ENCODE assay signal across 12 cellular contexts in the genomic region with DNA sequence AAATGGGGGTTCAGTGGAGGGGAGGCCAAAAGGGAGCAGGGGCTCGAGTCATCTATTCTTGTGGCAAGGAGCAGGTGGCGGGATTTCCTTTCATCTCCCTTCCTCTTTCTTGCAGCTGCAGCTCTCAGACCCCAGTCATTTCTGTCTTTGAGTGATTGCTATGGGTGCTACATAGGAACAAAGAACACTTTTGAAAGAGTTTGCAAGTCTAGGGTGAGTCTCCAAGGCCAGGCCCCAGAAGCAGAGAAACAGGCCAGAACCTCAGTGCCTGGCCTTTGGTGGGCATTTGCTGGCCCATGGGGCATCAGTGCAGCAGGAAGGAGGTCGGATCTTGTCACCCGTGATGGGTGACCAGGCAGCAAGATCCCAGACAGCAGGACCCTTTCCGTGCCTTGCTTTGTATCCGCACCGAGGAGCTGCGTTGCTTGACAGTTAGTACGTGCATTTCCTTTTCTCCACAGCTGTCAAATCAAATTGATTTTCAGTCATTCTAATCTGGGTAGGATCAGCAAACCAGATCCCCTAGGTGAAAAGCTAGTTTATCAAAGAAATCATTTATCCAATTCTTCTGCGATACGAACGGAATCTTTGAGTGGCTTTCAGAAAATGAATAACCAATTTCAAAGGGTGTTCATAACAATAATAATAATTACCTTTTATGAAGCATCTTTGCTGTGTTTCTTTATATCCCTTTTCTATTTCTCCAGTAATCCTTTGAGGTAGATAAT.
DNase-seq lines count a peak whose midpoint lies in the region; ATAC-seq and TF ChIP-seq lines count a peak whose summit lies in the region.
"Had no signal": no experiment of that assay in that cellular context is flagged by ENCODE, and none has a peak within 500 bp of the region (broad histone marks: within the 10 kb centered on the region; RNA-seq: fewer than 3 reads in every experiment).

No MANE protein-coding gene starts in this region.

- H2BK120ac ChIP-seq in neuronal stem cell (ENCODE audit: low read depth, low read length): no peak overlapping the region

- H3K27me3 ChIP-seq in neuronal stem cell (ENCODE audit: control insufficient read depth in 3 of 3, insufficient read depth in 3 of 3, low read depth in 1 of 3, low read length in 3 of 3) (no peaks in the 10 kb centered on the region), brain microvascular endothelial cell (replicated peaks) (no peaks in the 10 kb centered on the region)

- no peak overlapping the region for H2BK15ac ChIP-seq in neuronal stem cell (ENCODE audit: low read length)

- H2BK12ac ChIP-seq in neuronal stem cell (ENCODE audit: low read length): no peak overlapping the region

- no peaks in the 10 kb centered on the region for H3K79me1 ChIP-seq in neuronal stem cell (ENCODE audit: low read depth, low read length)

- no peaks in the 10 kb centered on the region for H3K4me1 ChIP-seq in neuronal stem cell (ENCODE audit: control insufficient read depth in 2 of 2, insufficient read depth in 1 of 2, low read depth in 1 of 2, low read length in 2 of 2)

- in situ Hi-C loops in brain microvascular endothelial cell (cut with HindIII; ENCODE audit: low pct_ligation_motif_present, low sequenced_read_pairs): no loop called here

- H3K9me3 ChIP-seq in neuronal stem cell (replicated peaks in 1 of 2; ENCODE audit: control insufficient read depth in 2 of 2, insufficient read depth in 1 of 2, low read depth in 1 of 2, low read length in 2 of 2): no peaks in the 10 kb centered on the region

- DNase-seq in activated T-cell treated with anti-CD3 and anti-CD28 coated beads, Interleukin-2, amount 50 U/mL, for 24 hours: no peak
- DNase-seq in activated T-cell treated with anti-CD3 and anti-CD28 coated beads for 4 hours (no peak), neuronal stem cell (ENCODE audit: low spot score) (no peak), cerebellar cortex (ENCODE audit: low spot score) (no peak), NCI-H524 (lab: John Stamatoyannopoulos, UW) (no peak), brain microvascular endothelial cell (no peak)
- DNase-seq: ACHN, NCI-H2029 treated with DMSO at 0.1 percent for 48 hours had no signal

- H3K27ac Mint-ChIP-seq in activated T-cell treated with anti-CD3 and anti-CD28 coated beads, Interleukin-2, amount 50 U/mL, for 24 hours: peak overlapping the region; percentile 19
- H3K27ac Mint-ChIP-seq: stimulated activated naive CD8-positive, alpha-beta T cell treated with anti-CD3 and anti-CD28 coated beads, Interleukin-15, Interleukin-2, amounts not matched to agents 100 ng/mL and 50 ng/mL, for 24 hours had no signal

- H4K91ac ChIP-seq in neuronal stem cell (ENCODE audit: low read depth, low read length, poor library complexity): no peak overlapping the region

- H3K4me1 Mint-ChIP-seq in activated T-cell treated with anti-CD3 and anti-CD28 coated beads, Interleukin-2, amount 50 U/mL, for 24 hours (ENCODE audit: low read depth): peaks cover 37% of the 10 kb centered on the region

- no peak for TF ChIP-seq CTCF in brain microvascular endothelial cell (IDR thresholded peaks at IDR 0.05; ENCODE audit: low read depth, low read length, missing control alignments)

- no peak overlapping the region for H3K9ac ChIP-seq in neuronal stem cell (ENCODE audit: low read depth, low read length, poor library complexity)

- H3K4ac ChIP-seq in neuronal stem cell (ENCODE audit: low read length): no peak overlapping the region

- no peak overlapping the region for H3K14ac ChIP-seq in neuronal stem cell (ENCODE audit: low read length)

- no peak overlapping the region for H4K8ac ChIP-seq in neuronal stem cell (ENCODE audit: low read depth, low read length)

- H3K36me3 ChIP-seq in neuronal stem cell (replicated peaks in 1 of 2; ENCODE audit: control insufficient read depth in 2 of 2, insufficient read depth in 2 of 2, low read length in 2 of 2): no peaks in the 10 kb centered on the region
- H3K36me3 ChIP-seq in brain microvascular endothelial cell (replicated peaks): no peaks in the 10 kb centered on the region
- H3K36me3 ChIP-seq: cardiac muscle cell had no signal

- no peak overlapping the region for H2BK5ac ChIP-seq in neuronal stem cell (ENCODE audit: low read length)

- H3K18ac ChIP-seq in neuronal stem cell (ENCODE audit: low read length): peak overlapping the region; percentile 1

- H3K27ac ChIP-seq in neuronal stem cell (replicated peaks; ENCODE audit: low read length) (no peak overlapping the region), brain microvascular endothelial cell (no peak overlapping the region)
- H3K27ac ChIP-seq: cardiac muscle cell had no signal

- no peak overlapping the region for H2AFZ ChIP-seq in neuronal stem cell (ENCODE audit: low read length)

- H3K27me3 Mint-ChIP-seq in activated T-cell treated with anti-CD3 and anti-CD28 coated beads, Interleukin-2, amount 50 U/mL, for 24 hours: peaks cover 9% of the 10 kb centered on the region

- H3K4me2 ChIP-seq in neuronal stem cell (ENCODE audit: insufficient read depth, low read length, poor library complexity, severe bottlenecking): no peak overlapping the region

- no peak overlapping the region for H3K23ac ChIP-seq in neuronal stem cell (ENCODE audit: low read depth, low read length, poor library complexity)

- no peaks in the 10 kb centered on the region for H3K36me3 Mint-ChIP-seq in activated T-cell treated with anti-CD3 and anti-CD28 coated beads, Interleukin-2, amount 50 U/mL, for 24 hours (ENCODE audit: low read depth)

- H2AK5ac ChIP-seq in neuronal stem cell (ENCODE audit: low read depth, low read length): peak overlapping the region; percentile 11

- H3K9me3 Mint-ChIP-seq in activated T-cell treated with anti-CD3 and anti-CD28 coated beads, Interleukin-2, amount 50 U/mL, for 24 hours: no peaks in the 10 kb centered on the region
- H3K9me3 Mint-ChIP-seq: stimulated activated naive CD8-positive, alpha-beta T cell treated with anti-CD3 and anti-CD28 coated beads, Interleukin-15, Interleukin-2, amounts not matched to agents 100 ng/mL and 50 ng/mL, for 24 hours had no signal

- ATAC-seq in GM21619 (IDR thresholded peaks at IDR 0.05; ENCODE audit: unreplicated experiment) (peak; percentile 84), HG03175 (IDR thresholded peaks at IDR 0.05; ENCODE audit: unreplicated experiment) (peak; percentile 72)

- WGBS in neuronal stem cell (ENCODE audit: extremely low coverage in 2 of 2, insufficient read length in 2 of 2, insufficient replicate concordance in 1 of 2), 2 donors: no CpG with 5 or more reads among the region's 12 CpGs

- H3K4me3 ChIP-seq in neuronal stem cell (ENCODE audit: low read length in 2 of 2) (no peak overlapping the region), brain microvascular endothelial cell (ENCODE audit: low read depth, low read length) (no peak overlapping the region)
- H3K4me3 ChIP-seq: cardiac muscle cell had no signal

- H3K4me3 Mint-ChIP-seq in activated T-cell treated with anti-CD3 and anti-CD28 coated beads, Interleukin-2, amount 50 U/mL, for 24 hours: no peak overlapping the region
- H3K4me3 Mint-ChIP-seq: stimulated activated naive CD8-positive, alpha-beta T cell treated with anti-CD3 and anti-CD28 coated beads, Interleukin-15, Interleukin-2, amounts not matched to agents 100 ng/mL and 50 ng/mL, for 24 hours had no signal
